ENCODE assay signal across 11 cellular contexts in genomic region chr1:235588916-235589515, GRCh38.
DNase-seq lines count a peak whose midpoint lies in the region; ATAC-seq and TF ChIP-seq lines count a peak whose summit lies in the region.
"Had no signal": no experiment of that assay in that cellular context is flagged by ENCODE, and none has a peak within 500 bp of the region (broad histone marks: within the 10 kb centered on the region; RNA-seq: fewer than 3 reads in every experiment).

No MANE protein-coding gene starts in this region.

- DNase-seq in AG10803 (ENCODE audit: low read depth) (peak; percentile 30), HPDE6-E6E7 (ENCODE audit: extremely low spot score) (peak; percentile 53), kidney glomerular epithelial cell (lab: John Stamatoyannopoulos, UW) (peak; percentile 91), RWPE1 (ENCODE audit: low spot score) (no peak), ureter (ENCODE audit: low spot score) (no peak)
- DNase-seq: activated CD4-positive, alpha-beta T cell treated with anti-CD3 and anti-CD28 coated beads, Interleukin-2, amount 50 U/mL, for 48 hours had no signal

- peaks cover 9% of the 10 kb centered on the region for H3K9me3 Mint-ChIP-seq in activated T-helper 17 cell treated with anti-CD3 and anti-CD28 coated beads, Interleukin-2, amount 50 U/mL, for 72 hours

- POLR2A ChIA-PET in RWPE1 (lab: Yijun Ruan, JAX; ENCODE audit: low non-redundant PET): no interaction called here

- H3K4me1 Mint-ChIP-seq in activated T-helper 17 cell treated with anti-CD3 and anti-CD28 coated beads, Interleukin-2, amount 50 U/mL, for 72 hours: peaks cover 4% of the 10 kb centered on the region
- H3K4me1 Mint-ChIP-seq: stimulated activated memory B cell treated with anti-CD40 and anti-IgM and Interleukin-4, amounts not matched to agents 10 μg/mL and 1 μg/mL and 100 μg/mL, for 72 hours had no signal

- H3K4me3 Mint-ChIP-seq in activated T-helper 17 cell treated with anti-CD3 and anti-CD28 coated beads, Interleukin-2, amount 50 U/mL, for 72 hours: no peak overlapping the region
- H3K4me3 Mint-ChIP-seq: CD14-positive monocyte; stimulated activated memory B cell treated with anti-CD40 and anti-IgM and Interleukin-4, amounts not matched to agents 10 μg/mL and 1 μg/mL and 100 μg/mL, for 72 hours had no signal

- peak overlapping the region; percentile 32 for H3K27ac Mint-ChIP-seq in activated T-helper 17 cell treated with anti-CD3 and anti-CD28 coated beads, Interleukin-2, amount 50 U/mL, for 72 hours
- H3K27ac Mint-ChIP-seq: stimulated activated memory B cell treated with anti-CD40 and anti-IgM and Interleukin-4, amounts not matched to agents 10 μg/mL and 1 μg/mL and 100 μg/mL, for 72 hours had no signal

- peaks cover 26% of the 10 kb centered on the region for H3K27me3 Mint-ChIP-seq in activated T-helper 17 cell treated with anti-CD3 and anti-CD28 coated beads, Interleukin-2, amount 50 U/mL, for 72 hours

- peak; percentile 43 for ATAC-seq in activated T-helper 17 cell treated with anti-CD3 and anti-CD28 coated beads, Interleukin-2, amount 50 U/mL, for 72 hours (replicated peaks)
- ATAC-seq in HG03095 (IDR thresholded peaks at IDR 0.05; ENCODE audit: unreplicated experiment): no peak
- ATAC-seq in GM19324 (IDR thresholded peaks at IDR 0.05; ENCODE audit: low FRiP score, unreplicated experiment): no peak
- ATAC-seq: stimulated activated memory B cell treated with anti-CD40 and anti-IgM and Interleukin-4, amounts not matched to agents 10 μg/mL and 1 μg/mL and 100 μg/mL, for 72 hours had no signal

- no peak overlapping the region for H3K4me3 ChIP-seq in AG10803 (ENCODE audit: low read length)

- CTCF ChIA-PET in RWPE1 (lab: Yijun Ruan, JAX): interaction anchor here (0.7 kb wide), 1 partner anchor 143 kb away, joined by 3 read pairs; no protein-coding TSS in a partner anchor

- no peak for TF ChIP-seq CTCF in AG10803 (conservative IDR thresholded peaks at IDR 0.05; ENCODE audit: low read length)
- no peak for TF ChIP-seq CTCF in RWPE1 (conservative IDR thresholded peaks at IDR 0.05; ENCODE audit: low read depth)

- H3K27ac ChIP-seq in RWPE1: no peak overlapping the region

- H3K36me3 Mint-ChIP-seq in activated T-helper 17 cell treated with anti-CD3 and anti-CD28 coated beads, Interleukin-2, amount 50 U/mL, for 72 hours (ENCODE audit: low read depth): no peaks in the 10 kb centered on the region
- H3K36me3 Mint-ChIP-seq: CD14-positive monocyte had no signal

Comparison
In these comparisons a context has a peak if more than half of its experiments do, and no peak if none do; other contexts are left out.
1. DNase-seq: peak in AG10803 (single experiment), HPDE6-E6E7 (single experiment) and kidney glomerular epithelial cell (single experiment); none in RWPE1 (single experiment) and ureter (single experiment).